23 cellular contexts compared by ENCODE assay signal in the genomic region with DNA sequence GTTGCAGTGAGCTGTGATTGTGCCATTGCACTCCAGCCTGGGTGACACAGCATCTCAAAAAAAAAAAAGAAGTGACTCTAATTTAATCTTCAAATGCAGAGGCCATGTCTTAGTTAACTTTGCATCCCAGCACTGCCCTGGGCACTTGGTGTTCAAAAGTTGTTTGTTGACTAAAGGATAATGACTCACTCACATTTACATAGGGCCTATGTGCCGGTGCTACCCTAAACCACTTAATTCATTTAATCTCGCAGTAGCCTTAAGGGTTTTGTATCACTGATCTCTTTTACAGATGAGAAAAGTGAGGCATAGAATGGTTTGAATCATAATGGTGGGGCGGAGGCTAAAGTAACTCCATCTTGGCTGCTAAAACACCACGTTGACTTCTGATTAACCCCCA. TPM values are rescaled to one million over a fixed set of nuclear protein-coding genes. Genes with fewer than 3 reads are reported as not detected.
"Had no signal": no experiment of that assay in that cellular context is flagged by ENCODE, and none has a peak within 500 bp of the region (broad histone marks: within the 10 kb centered on the region; RNA-seq: fewer than 3 reads in every experiment).

No MANE protein-coding gene starts in this region.

- H2AFZ ChIP-seq: parathyroid adenoma had no signal

- H3K9ac ChIP-seq: parathyroid adenoma had no signal

- H3K36me3 ChIP-seq: esophagus muscularis mucosa, gastrocnemius medialis, heart right ventricle, left lung, sigmoid colon had no signal

- H3K27me3 ChIP-seq: esophagus muscularis mucosa, gastrocnemius medialis, left lung, sigmoid colon had no signal

- FAIRE-seq: islet of Langerhans, urothelium cell line had no signal

- DNase-seq: effector CD4-positive, alpha-beta T cell; gastrocnemius medialis; heart right ventricle; hypothalamus; left lung; mesendoderm; naive B cell; occipital lobe; psoas muscle; sigmoid colon; stimulated activated CD4-positive, alpha-beta T cell treated with anti-CD3 and anti-CD28 coated beads, Interleukin-2, amount 100 ng/mL, for 24 hours; stimulated activated CD4-positive, alpha-beta T cell treated with anti-CD3 and anti-CD28 coated beads, Interleukin-4, amount 100 ng/mL, for 4 hours; stimulated activated naive CD4-positive, alpha-beta T cell had no signal

- H3K79me2 ChIP-seq: parathyroid adenoma had no signal

- H3K27ac ChIP-seq: coronary artery, esophagus muscularis mucosa, gastrocnemius medialis, heart right ventricle, left lung, parathyroid adenoma, psoas muscle, sigmoid colon, skin epidermis had no signal

- H3K4me3 ChIP-seq: coronary artery, esophagus muscularis mucosa, gastrocnemius medialis, heart right ventricle, left lung, lung, psoas muscle, sigmoid colon, skin epidermis had no signal

- H3K4me1 ChIP-seq: esophagus muscularis mucosa, gastrocnemius medialis, heart right ventricle, left lung, parathyroid adenoma, psoas muscle, sigmoid colon had no signal

- ATAC-seq: gastrocnemius medialis, heart right ventricle, left lung, psoas muscle had no signal

- H3K9me3 ChIP-seq: esophagus muscularis mucosa, gastrocnemius medialis, heart right ventricle, left lung, psoas muscle, sigmoid colon had no signal

RNA-seq across cellular contexts. Expression of gene MFAP5, which starts 23.7 kb away (rescaled TPM):
- total RNA-seq: dermis microvascular lymphatic vessel endothelial cell, occipital lobe had no signal

RNA-seq across cellular contexts. Expression of gene AICDA, which starts 26.3 kb away (rescaled TPM):
- total RNA-seq: chondrocyte, dermis microvascular lymphatic vessel endothelial cell, esophagus muscularis mucosa, fibroblast of villous mesenchyme, gastrocnemius medialis, heart right ventricle, occipital lobe, psoas muscle had no signal
